Comparison of ENCODE assay signal across 29 cellular contexts in genomic region chr2:174062934-174063333, GRCh38.
DNase-seq lines count a peak whose midpoint lies in the region; TF ChIP-seq lines count a peak whose summit lies in the region.
"Had no signal": no experiment of that assay in that cellular context is flagged by ENCODE, and none has a peak within 500 bp of the region (broad histone marks: within the 10 kb centered on the region; RNA-seq: fewer than 3 reads in every experiment).

No MANE protein-coding gene starts in this region.

- no peak overlapping the region for H4K91ac ChIP-seq in mesenchymal stem cell (ENCODE audit: low read length)

- H3K9me3 Mint-ChIP-seq in MCF 10A (ENCODE audit: unreplicated experiment), result peaks cover 6% of the 10 kb centered on the region
- no peaks in the 10 kb centered on the region for H3K9me3 Mint-ChIP-seq in endothelial cell (ENCODE audit: unreplicated experiment)

- intact Hi-C loops in MCF 10A (cut with micrococcal nuclease), result no loop called here
- intact Hi-C loops in breast epithelium (cut with DNase I; ENCODE audit: low total_unique reads), result no loop called here
- intact Hi-C loops in testis (cut with DNase I; ENCODE audit: low total_unique reads), result no loop called here

- H3K4me1 ChIP-seq in breast epithelium, result no peaks in the 10 kb centered on the region
- peaks cover 6% of the 10 kb centered on the region for H3K4me1 ChIP-seq in mesenchymal stem cell (ENCODE audit: control insufficient read depth, insufficient read depth, low read depth, low read length)
- H3K4me1 ChIP-seq in testis, result no peaks in the 10 kb centered on the region
- H3K4me1 ChIP-seq: prostate gland, tibial artery had no signal

- H3K4me1 Mint-ChIP-seq in MCF 10A (ENCODE audit: insufficient read depth, unreplicated experiment) (peaks cover 34% of the 10 kb centered on the region), endothelial cell (ENCODE audit: unreplicated experiment) (peaks cover 6% of the 10 kb centered on the region)

- BruUV-seq in MCF 10A (replicated peaks; lab: Mats Ljungman, UMichigan), result no TSS peak

- H3K23ac ChIP-seq in mesenchymal stem cell (ENCODE audit: low read length in 2 of 2), result no peak overlapping the region

- WGBS in mesenchymal stem cell, result 60% methylated on average over 7 of the region's 7 CpGs
- WGBS in testis, 2 donors, result 26 to 29% methylated on average over 7 of the region's 7 CpGs

- POLR2A ChIA-PET in MCF 10A (lab: Yijun Ruan, JAX), result interaction anchor here (0.7 to 3.6 kb wide), 12 partner anchors 10 to 100 kb away, joined by 3 to 23 read pairs (median 3); no protein-coding TSS in a partner anchor

- no peak overlapping the region for H2BK12ac ChIP-seq in mesenchymal stem cell (ENCODE audit: low read length in 2 of 2)

- H3K27me3 ChIP-seq in breast epithelium, result no peaks in the 10 kb centered on the region
- no peaks in the 10 kb centered on the region for H3K27me3 ChIP-seq in mesenchymal stem cell (ENCODE audit: control insufficient read depth in 1 of 2, insufficient read depth in 1 of 2, low read length in 2 of 2)
- no peaks in the 10 kb centered on the region for H3K27me3 ChIP-seq in testis
- H3K27me3 ChIP-seq: tibial artery had no signal

- H3K4me3 Mint-ChIP-seq in MCF 10A (ENCODE audit: unreplicated experiment) (no peak overlapping the region), endothelial cell (ENCODE audit: unreplicated experiment) (no peak overlapping the region)
- H3K4me3 Mint-ChIP-seq: activated naive CD8-positive, alpha-beta T cell treated with anti-CD3 and anti-CD28 coated beads, Interleukin-2, amount 10 ng/mL, durations not matched to agents 7 days and 5 days; CD4-positive, CD25-positive, alpha-beta regulatory T cell; memory B cell; stimulated activated naive CD8-positive, alpha-beta T cell treated with anti-CD3 and anti-CD28 coated beads, Interleukin-15, Interleukin-2, amounts not matched to agents 100 ng/mL and 50 ng/mL, for 24 hours; T-helper 1 cell treated with Interleukin-12 subunit alpha and Interleukin-12 subunit beta and Interleukin-4 antibody, amounts not matched to agents 30 μg/mL and 1 μg/mL, for 36 hours had no signal

- no peak overlapping the region for H2AFZ ChIP-seq in mesenchymal stem cell (ENCODE audit: low read depth, low read length)
- H2AFZ ChIP-seq: GM23248 had no signal

- H3K36me3 ChIP-seq in breast epithelium (no peaks in the 10 kb centered on the region), mesenchymal stem cell (ENCODE audit: control insufficient read depth in 1 of 2, insufficient read depth in 2 of 2, low read depth in 1 of 2, low read length in 2 of 2) (no peaks in the 10 kb centered on the region), testis (ENCODE audit: low read depth, missing control alignments) (no peaks in the 10 kb centered on the region)
- H3K36me3 ChIP-seq: prostate gland, tibial artery had no signal

- H3K4ac ChIP-seq in mesenchymal stem cell (ENCODE audit: low read depth in 1 of 2, low read length in 2 of 2), result no peak overlapping the region

- TF ChIP-seq CTCF in MCF 10A (IDR thresholded peaks at IDR 0.05; ENCODE audit: unreplicated experiment) (no peak), breast epithelium (IDR thresholded peaks at IDR 0.05) (no peak), testis (IDR thresholded peaks at IDR 0.05) (no peak), endothelial cell (IDR thresholded peaks at IDR 0.05; ENCODE audit: unreplicated experiment) (no peak)

- H3K14ac ChIP-seq in mesenchymal stem cell (ENCODE audit: low read length in 2 of 2), result no peak overlapping the region

- CTCF ChIA-PET in MCF 10A (lab: Yijun Ruan, JAX), result interaction anchor here (0.6 to 3.1 kb wide), 4 partner anchors 11 to 1076 kb away, joined by 3 to 10 read pairs (median 4); no protein-coding TSS in a partner anchor

- H3K27ac ChIP-seq in breast epithelium, result no peak overlapping the region
- peak overlapping the region; percentile 50 for H3K27ac ChIP-seq in caudate nucleus (ENCODE audit: low read depth, low read length)
- no peak overlapping the region for H3K27ac ChIP-seq in mesenchymal stem cell (ENCODE audit: low read length, poor library complexity, severe bottlenecking)
- peak overlapping the region; percentile 47 to 64 for H3K27ac ChIP-seq in testis
- H3K27ac ChIP-seq: GM23248, prostate gland, SK-N-MC, tibial artery had no signal

- H2BK15ac ChIP-seq in mesenchymal stem cell (ENCODE audit: low read depth, poor library complexity, severe bottlenecking), result no peak overlapping the region

- no peaks in the 10 kb centered on the region for H3K27me3 Mint-ChIP-seq in MCF 10A (ENCODE audit: insufficient read depth, unreplicated experiment)
- peaks cover 2% of the 10 kb centered on the region for H3K27me3 Mint-ChIP-seq in endothelial cell (ENCODE audit: unreplicated experiment)

- H3K4me3 ChIP-seq in breast epithelium (no peak overlapping the region), mesenchymal stem cell (ENCODE audit: insufficient read depth in 1 of 2, low read depth in 1 of 2, low read length in 2 of 2) (no peak overlapping the region), testis (no peak overlapping the region)
- H3K4me3 ChIP-seq: GM23248, prostate gland, SK-N-MC, tibial artery had no signal

- H4K8ac ChIP-seq in mesenchymal stem cell (ENCODE audit: low read length), result no peak overlapping the region

- H3K36me3 Mint-ChIP-seq in MCF 10A (ENCODE audit: insufficient read depth, unreplicated experiment) (peaks cover 5% of the 10 kb centered on the region), endothelial cell (ENCODE audit: low read depth, unreplicated experiment) (peaks cover 13% of the 10 kb centered on the region)

- no peak for DNase-seq in MCF 10A (ENCODE audit: unreplicated experiment)
- no peak for DNase-seq in breast epithelium (ENCODE audit: low spot score in 2 of 2)
- no peak for DNase-seq in caudate nucleus (lab: John Stamatoyannopoulos, UW)
- DNase-seq in mesenchymal stem cell, result no peak
- peak; percentile 40 for DNase-seq in testis
- DNase-seq in stimulated activated CD4-positive, alpha-beta T cell treated with anti-CD3 and anti-CD28 coated beads, Interleukin-12 subunit alpha, Interleukin-12 subunit beta, amount 100 ng/mL, for 4 hours, result no peak
- no peak for DNase-seq in UCSD-AML1 (lab: John Stamatoyannopoulos, UW; ENCODE audit: unreplicated experiment)
- DNase-seq in endothelial cell (ENCODE audit: low spot score), result no peak
- DNase-seq: activated CD4-positive, alpha-beta T cell treated with anti-CD3 and anti-CD28 coated beads for 4 hours; activated gamma-delta T cell; activated naive CD8-positive, alpha-beta T cell treated with anti-CD3 and anti-CD28 coated beads, Interleukin-2, amount 10 ng/mL, durations not matched to agents 7 days and 5 days; activated T-cell treated with anti-CD3 and anti-CD28 coated beads, Interleukin-2, amount 50 U/mL, for 1 hour; CD4-positive, CD25-positive, alpha-beta regulatory T cell; effector CD8-positive, alpha-beta T cell; erythroblast; GM23248; head of caudate nucleus; left cardiac atrium; NCI-H1417; NCI-H2029 treated with DMSO at 0.1 percent for 48 hours; NCI-H2227 treated with DMSO at 0.1 percent for 48 hours; NCI-H748 treated with DMSO at 0.1 percent for 48 hours; nucleus accumbens; tibial artery had no signal

- H2BK5ac ChIP-seq in mesenchymal stem cell (ENCODE audit: low read depth, low read length, poor library complexity, severe bottlenecking), result peak overlapping the region; percentile 32

- H3K4me2 ChIP-seq in mesenchymal stem cell (ENCODE audit: low read length, poor library complexity, severe bottlenecking), result no peak overlapping the region

- H2BK120ac ChIP-seq in mesenchymal stem cell (ENCODE audit: low read depth, low read length), result no peak overlapping the region

- H3K18ac ChIP-seq in mesenchymal stem cell (ENCODE audit: low read depth in 1 of 2, low read length in 2 of 2), result no peak overlapping the region

- H3K9ac ChIP-seq in mesenchymal stem cell (ENCODE audit: low read length), result no peak overlapping the region
- H3K9ac ChIP-seq: GM23248 had no signal

- H3K9me3 ChIP-seq in breast epithelium (no peaks in the 10 kb centered on the region), mesenchymal stem cell (ENCODE audit: control insufficient read depth, low read length) (no peaks in the 10 kb centered on the region), testis (no peaks in the 10 kb centered on the region)
- H3K9me3 ChIP-seq: prostate gland, tibial artery had no signal

- H2AK5ac ChIP-seq in mesenchymal stem cell (ENCODE audit: low read length, severe bottlenecking), result no peak overlapping the region

- H3K79me1 ChIP-seq in mesenchymal stem cell (replicated peaks; ENCODE audit: low read length, poor library complexity, severe bottlenecking), result no peaks in the 10 kb centered on the region

- TF ChIP-seq POLR2A in breast epithelium (IDR thresholded peaks at IDR 0.05) (no peak), testis (IDR thresholded peaks at IDR 0.05) (no peak)

- peak overlapping the region; percentile 92 for H3K27ac Mint-ChIP-seq in MCF 10A (ENCODE audit: low read depth, unreplicated experiment)
- H3K27ac Mint-ChIP-seq in endothelial cell (ENCODE audit: unreplicated experiment), result no peak overlapping the region
- H3K27ac Mint-ChIP-seq: activated naive CD8-positive, alpha-beta T cell treated with anti-CD3 and anti-CD28 coated beads, Interleukin-2, amount 10 ng/mL, durations not matched to agents 7 days and 5 days; CD4-positive, CD25-positive, alpha-beta regulatory T cell; memory B cell; stimulated activated naive CD8-positive, alpha-beta T cell treated with anti-CD3 and anti-CD28 coated beads, Interleukin-15, Interleukin-2, amounts not matched to agents 100 ng/mL and 50 ng/mL, for 24 hours; T-helper 1 cell treated with Interleukin-12 subunit alpha and Interleukin-12 subunit beta and Interleukin-4 antibody, amounts not matched to agents 30 μg/mL and 1 μg/mL, for 36 hours had no signal

Comparison
In these comparisons a context has a peak if more than half of its experiments do, and no peak if none do; other contexts are left out.
1. H3K27ac ChIP-seq: peak in caudate nucleus (single experiment) and testis (2 of 2); none in breast epithelium (0 of 2) and mesenchymal stem cell (single experiment).